1 cellular context compared by ENCODE assay signal in the genomic region with DNA sequence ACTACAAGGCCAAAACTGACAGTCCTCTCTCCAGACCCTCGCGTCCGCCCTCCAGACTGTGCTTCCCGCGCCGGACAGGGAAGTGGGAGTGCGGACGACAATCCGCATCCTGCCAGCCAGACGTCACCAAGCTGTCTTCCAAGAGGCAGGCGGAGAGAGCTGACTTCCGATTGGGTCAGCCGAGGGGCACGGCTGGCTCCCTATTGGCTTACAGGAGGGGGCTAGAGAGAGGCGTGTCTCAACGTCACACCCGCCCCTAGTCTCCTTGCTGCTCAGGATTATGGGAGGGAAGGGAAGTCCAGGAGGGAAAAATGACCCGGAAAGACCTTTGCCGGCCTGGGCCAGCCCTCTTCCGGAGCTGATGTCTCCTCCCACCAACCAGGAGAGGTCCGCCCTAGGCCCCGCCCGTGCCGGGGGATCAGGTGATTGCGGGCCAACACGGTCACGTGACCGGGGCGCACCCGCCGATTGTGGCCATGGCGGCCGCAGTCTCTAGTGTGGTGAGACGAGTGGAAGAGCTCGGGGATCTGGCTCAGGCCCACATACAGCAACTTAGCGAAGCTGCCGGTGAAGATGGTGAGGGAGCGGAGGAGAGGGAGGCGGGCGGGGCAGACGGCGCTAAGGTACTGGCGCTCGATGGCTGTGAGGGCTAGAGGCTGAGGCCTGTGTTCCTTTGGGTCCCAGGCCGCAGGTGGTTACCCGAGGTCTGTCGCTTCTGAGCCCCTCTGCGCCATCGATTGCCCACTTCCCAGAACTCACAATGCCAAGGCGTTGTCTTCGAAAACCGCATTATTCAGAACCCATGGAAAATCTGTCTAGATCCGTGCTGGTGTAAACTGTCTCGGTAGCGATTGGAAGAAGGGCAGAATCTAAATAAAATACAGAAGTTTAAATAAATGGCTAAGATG.
TF ChIP-seq lines count a peak whose summit lies in the region.

A gene with protein sequence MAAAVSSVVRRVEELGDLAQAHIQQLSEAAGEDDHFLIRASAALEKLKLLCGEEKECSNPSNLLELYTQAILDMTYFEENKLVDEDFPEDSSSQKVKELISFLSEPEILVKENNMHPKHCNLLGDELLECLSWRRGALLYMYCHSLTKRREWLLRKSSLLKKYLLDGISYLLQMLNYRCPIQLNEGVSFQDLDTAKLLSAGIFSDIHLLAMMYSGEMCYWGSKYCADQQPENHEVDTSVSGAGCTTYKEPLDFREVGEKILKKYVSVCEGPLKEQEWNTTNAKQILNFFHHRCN (plus strand): TSS at position 453 of the 908 bp plus-strand sequence. CDS start 24 bp downstream, at position 477.

TF ChIP-seq in GM12878, 131 proteins besides CTCF, POLR2A, EP300 and RAD21 (continued from another document):
- TF ChIP-seq, protein P1, sequence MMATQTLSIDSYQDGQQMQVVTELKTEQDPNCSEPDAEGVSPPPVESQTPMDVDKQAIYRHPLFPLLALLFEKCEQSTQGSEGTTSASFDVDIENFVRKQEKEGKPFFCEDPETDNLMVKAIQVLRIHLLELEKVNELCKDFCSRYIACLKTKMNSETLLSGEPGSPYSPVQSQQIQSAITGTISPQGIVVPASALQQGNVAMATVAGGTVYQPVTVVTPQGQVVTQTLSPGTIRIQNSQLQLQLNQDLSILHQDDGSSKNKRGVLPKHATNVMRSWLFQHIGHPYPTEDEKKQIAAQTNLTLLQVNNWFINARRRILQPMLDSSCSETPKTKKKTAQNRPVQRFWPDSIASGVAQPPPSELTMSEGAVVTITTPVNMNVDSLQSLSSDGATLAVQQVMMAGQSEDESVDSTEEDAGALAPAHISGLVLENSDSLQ (IDR thresholded peaks at IDR 0.05) = peak; percentile 82
- TF ChIP-seq SUPT20H (IDR thresholded peaks at IDR 0.05; ENCODE audit: borderline replicate concordance, control insufficient read depth, low read depth, low read length) (no peak), NR2C1 (IDR thresholded peaks at IDR 0.05) (peak; percentile 91), ZNF622 (IDR thresholded peaks at IDR 0.05) (no peak), KLF5 (IDR thresholded peaks at IDR 0.05; ENCODE audit: partially characterized antibody) (peak; percentile 76), CBFB (IDR thresholded peaks at IDR 0.05; ENCODE audit: low read depth) (peak; percentile 92), STAT1 (conservative IDR thresholded peaks at IDR 0.05) (0 out of 2 replicates have a peak, but pooled peaks have one; percentile 63), ZBED1 (IDR thresholded peaks at IDR 0.05; ENCODE audit: borderline replicate concordance) (peak; percentile 28; the same call in 1 of the 2 replicates), CREM (IDR thresholded peaks at IDR 0.05; ENCODE audit: low read depth) (peak; percentile 87), SREBF2 (IDR thresholded peaks at IDR 0.05; ENCODE audit: low read length) (peak; percentile 64; the same call in 1 of the 2 replicates), SIX5 (IDR thresholded peaks at IDR 0.05; ENCODE audit: low read depth, low read length, severe bottlenecking) (peak; percentile 20), PAX5 (IDR thresholded peaks at IDR 0.05; ENCODE audit: borderline replicate concordance, low read depth, low read length) (no peak)
- TF ChIP-seq, protein P2, sequence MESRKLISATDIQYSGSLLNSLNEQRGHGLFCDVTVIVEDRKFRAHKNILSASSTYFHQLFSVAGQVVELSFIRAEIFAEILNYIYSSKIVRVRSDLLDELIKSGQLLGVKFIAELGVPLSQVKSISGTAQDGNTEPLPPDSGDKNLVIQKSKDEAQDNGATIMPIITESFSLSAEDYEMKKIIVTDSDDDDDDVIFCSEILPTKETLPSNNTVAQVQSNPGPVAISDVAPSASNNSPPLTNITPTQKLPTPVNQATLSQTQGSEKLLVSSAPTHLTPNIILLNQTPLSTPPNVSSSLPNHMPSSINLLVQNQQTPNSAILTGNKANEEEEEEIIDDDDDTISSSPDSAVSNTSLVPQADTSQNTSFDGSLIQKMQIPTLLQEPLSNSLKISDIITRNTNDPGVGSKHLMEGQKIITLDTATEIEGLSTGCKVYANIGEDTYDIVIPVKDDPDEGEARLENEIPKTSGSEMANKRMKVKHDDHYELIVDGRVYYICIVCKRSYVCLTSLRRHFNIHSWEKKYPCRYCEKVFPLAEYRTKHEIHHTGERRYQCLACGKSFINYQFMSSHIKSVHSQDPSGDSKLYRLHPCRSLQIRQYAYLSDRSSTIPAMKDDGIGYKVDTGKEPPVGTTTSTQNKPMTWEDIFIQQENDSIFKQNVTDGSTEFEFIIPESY (IDR thresholded peaks at IDR 0.05) = peak; percentile 69; the same call in 1 of the 2 replicates
- TF ChIP-seq, protein P3, sequence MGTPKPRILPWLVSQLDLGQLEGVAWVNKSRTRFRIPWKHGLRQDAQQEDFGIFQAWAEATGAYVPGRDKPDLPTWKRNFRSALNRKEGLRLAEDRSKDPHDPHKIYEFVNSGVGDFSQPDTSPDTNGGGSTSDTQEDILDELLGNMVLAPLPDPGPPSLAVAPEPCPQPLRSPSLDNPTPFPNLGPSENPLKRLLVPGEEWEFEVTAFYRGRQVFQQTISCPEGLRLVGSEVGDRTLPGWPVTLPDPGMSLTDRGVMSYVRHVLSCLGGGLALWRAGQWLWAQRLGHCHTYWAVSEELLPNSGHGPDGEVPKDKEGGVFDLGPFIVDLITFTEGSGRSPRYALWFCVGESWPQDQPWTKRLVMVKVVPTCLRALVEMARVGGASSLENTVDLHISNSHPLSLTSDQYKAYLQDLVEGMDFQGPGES (IDR thresholded peaks at IDR 0.05) = 0 out of 2 replicates have a peak, but pooled peaks have one; percentile 0
- TF ChIP-seq, protein P4, sequence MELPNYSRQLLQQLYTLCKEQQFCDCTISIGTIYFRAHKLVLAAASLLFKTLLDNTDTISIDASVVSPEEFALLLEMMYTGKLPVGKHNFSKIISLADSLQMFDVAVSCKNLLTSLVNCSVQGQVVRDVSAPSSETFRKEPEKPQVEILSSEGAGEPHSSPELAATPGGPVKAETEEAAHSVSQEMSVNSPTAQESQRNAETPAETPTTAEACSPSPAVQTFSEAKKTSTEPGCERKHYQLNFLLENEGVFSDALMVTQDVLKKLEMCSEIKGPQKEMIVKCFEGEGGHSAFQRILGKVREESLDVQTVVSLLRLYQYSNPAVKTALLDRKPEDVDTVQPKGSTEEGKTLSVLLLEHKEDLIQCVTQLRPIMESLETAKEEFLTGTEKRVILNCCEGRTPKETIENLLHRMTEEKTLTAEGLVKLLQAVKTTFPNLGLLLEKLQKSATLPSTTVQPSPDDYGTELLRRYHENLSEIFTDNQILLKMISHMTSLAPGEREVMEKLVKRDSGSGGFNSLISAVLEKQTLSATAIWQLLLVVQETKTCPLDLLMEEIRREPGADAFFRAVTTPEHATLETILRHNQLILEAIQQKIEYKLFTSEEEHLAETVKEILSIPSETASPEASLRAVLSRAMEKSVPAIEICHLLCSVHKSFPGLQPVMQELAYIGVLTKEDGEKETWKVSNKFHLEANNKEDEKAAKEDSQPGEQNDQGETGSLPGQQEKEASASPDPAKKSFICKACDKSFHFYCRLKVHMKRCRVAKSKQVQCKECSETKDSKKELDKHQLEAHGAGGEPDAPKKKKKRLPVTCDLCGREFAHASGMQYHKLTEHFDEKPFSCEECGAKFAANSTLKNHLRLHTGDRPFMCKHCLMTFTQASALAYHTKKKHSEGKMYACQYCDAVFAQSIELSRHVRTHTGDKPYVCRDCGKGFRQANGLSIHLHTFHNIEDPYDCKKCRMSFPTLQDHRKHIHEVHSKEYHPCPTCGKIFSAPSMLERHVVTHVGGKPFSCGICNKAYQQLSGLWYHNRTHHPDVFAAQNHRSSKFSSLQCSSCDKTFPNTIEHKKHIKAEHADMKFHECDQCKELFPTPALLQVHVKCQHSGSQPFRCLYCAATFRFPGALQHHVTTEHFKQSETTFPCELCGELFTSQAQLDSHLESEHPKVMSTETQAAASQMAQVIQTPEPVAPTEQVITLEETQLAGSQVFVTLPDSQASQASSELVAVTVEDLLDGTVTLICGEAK (IDR thresholded peaks at IDR 0.05; ENCODE audit: borderline replicate concordance) = peak; percentile 80; the same call in 1 of the 2 replicates
- TF ChIP-seq, protein P5, sequence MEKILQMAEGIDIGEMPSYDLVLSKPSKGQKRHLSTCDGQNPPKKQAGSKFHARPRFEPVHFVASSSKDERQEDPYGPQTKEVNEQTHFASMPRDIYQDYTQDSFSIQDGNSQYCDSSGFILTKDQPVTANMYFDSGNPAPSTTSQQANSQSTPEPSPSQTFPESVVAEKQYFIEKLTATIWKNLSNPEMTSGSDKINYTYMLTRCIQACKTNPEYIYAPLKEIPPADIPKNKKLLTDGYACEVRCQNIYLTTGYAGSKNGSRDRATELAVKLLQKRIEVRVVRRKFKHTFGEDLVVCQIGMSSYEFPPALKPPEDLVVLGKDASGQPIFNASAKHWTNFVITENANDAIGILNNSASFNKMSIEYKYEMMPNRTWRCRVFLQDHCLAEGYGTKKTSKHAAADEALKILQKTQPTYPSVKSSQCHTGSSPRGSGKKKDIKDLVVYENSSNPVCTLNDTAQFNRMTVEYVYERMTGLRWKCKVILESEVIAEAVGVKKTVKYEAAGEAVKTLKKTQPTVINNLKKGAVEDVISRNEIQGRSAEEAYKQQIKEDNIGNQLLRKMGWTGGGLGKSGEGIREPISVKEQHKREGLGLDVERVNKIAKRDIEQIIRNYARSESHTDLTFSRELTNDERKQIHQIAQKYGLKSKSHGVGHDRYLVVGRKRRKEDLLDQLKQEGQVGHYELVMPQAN (conservative IDR thresholded peaks at IDR 0.05) = peak; percentile 94
